10 cellular contexts compared by ENCODE assay signal in the genomic region with DNA sequence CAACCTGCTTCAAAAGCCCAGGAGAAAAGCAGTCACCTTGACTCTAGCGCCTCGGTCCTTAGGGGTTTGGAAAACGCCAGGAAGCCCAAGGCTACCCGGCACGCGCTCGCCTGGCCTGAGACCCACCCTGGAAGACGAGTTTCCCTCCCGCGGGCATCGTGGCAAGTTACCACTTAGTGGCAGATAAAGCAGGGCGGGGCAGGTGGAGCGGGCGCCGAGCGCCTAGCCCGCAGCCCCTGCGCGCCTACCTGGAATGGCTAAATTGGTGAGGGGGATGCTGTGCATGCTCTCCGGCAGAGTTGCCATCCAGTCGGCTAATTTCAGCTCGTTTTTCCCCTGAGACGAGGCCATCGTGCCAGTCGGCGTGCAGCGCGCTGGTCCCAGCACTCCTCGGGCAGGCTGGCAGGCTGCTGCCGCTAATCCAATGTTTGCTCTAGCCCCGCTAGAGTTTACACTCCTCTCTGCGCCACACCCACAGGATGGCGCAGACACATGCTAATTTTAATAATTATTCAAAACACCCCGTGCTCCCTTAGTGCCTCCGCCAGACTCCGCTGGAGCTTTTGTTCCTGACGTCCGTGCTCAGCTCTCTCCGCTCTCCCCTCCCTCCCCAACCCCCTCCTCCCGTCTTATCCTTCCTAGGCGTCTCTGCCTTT. TPM values are rescaled to one million over a fixed set of nuclear protein-coding genes. Genes with fewer than 3 reads are reported as not detected.
DNase-seq lines count a peak whose midpoint lies in the region; ATAC-seq and TF ChIP-seq lines count a peak whose summit lies in the region.
"Had no signal": no experiment of that assay in that cellular context is flagged by ENCODE, and none has a peak within 500 bp of the region (broad histone marks: within the 10 kb centered on the region; RNA-seq: fewer than 3 reads in every experiment).

A gene with protein sequence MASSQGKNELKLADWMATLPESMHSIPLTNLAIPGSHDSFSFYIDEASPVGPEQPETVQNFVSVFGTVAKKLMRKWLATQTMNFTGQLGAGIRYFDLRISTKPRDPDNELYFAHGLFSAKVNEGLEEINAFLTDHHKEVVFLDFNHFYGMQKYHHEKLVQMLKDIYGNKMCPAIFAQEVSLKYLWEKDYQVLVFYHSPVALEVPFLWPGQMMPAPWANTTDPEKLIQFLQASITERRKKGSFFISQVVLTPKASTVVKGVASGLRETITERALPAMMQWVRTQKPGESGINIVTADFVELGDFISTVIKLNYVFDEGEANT (minus strand): TSS at position 426 of the 656 bp plus-strand sequence. CDS start 75 bp downstream, at position 351.

- TF ChIP-seq CTCF in WERI-Rb-1 (IDR thresholded peaks at IDR 0.05; ENCODE audit: low read depth, low read length), result no peak

- no peak within 1 kb of the TSS for H3K27ac ChIP-seq in WERI-Rb-1
- no peak within 1 kb of the TSS for H3K27ac ChIP-seq in iPS DF 6.9 (ENCODE audit: low read length)
- H3K27ac ChIP-seq: epithelial cell of prostate had no signal

- H3K27ac Mint-ChIP-seq in stimulated activated naive CD8-positive, alpha-beta T cell treated with anti-CD3 and anti-CD28 coated beads, Interleukin-15, amount 100 ng/mL, for 72 hours, result no peak within 1 kb of the TSS

- DNase-seq in LoVo (ENCODE audit: low spot score) (peak; percentile 13), WERI-Rb-1 (peak; percentile 39), iPS DF 6.9 (ENCODE audit: low read depth, low spot score) (no peak)
- no peak for DNase-seq in stimulated activated naive CD8-positive, alpha-beta T cell treated with anti-CD3 and anti-CD28 coated beads, Interleukin-15, amount 100 ng/mL, for 72 hours

- WGBS in iPS DF 6.9 (ENCODE audit: insufficient coverage, insufficient read length), result no CpG with 5 or more reads among the region's 41 CpGs

- H3K9me3 Mint-ChIP-seq in stimulated activated naive CD8-positive, alpha-beta T cell treated with anti-CD3 and anti-CD28 coated beads, Interleukin-15, amount 100 ng/mL, for 72 hours, result peaks cover 0 to 7% of the 10 kb centered on the region in 2 donors

- ATAC-seq in GM18861 (IDR thresholded peaks at IDR 0.05; ENCODE audit: unreplicated experiment), result no peak
- ATAC-seq in GM21529 (IDR thresholded peaks at IDR 0.05; ENCODE audit: unreplicated experiment), result no peak
- no peak for ATAC-seq in stimulated activated naive CD8-positive, alpha-beta T cell treated with anti-CD3 and anti-CD28 coated beads, Interleukin-15, amount 100 ng/mL, for 72 hours
- ATAC-seq in GM21825 (IDR thresholded peaks at IDR 0.05; ENCODE audit: unreplicated experiment), result no peak

- no peaks in the 10 kb centered on the region for H3K4me1 Mint-ChIP-seq in stimulated activated naive CD8-positive, alpha-beta T cell treated with anti-CD3 and anti-CD28 coated beads, Interleukin-15, amount 100 ng/mL, for 72 hours

- no peak within 1 kb of the TSS for H3K9ac ChIP-seq in skeletal muscle satellite cell (ENCODE audit: low read depth, low read length)

- H3K9me3 ChIP-seq in WERI-Rb-1 (ENCODE audit: severe bottlenecking) (no peaks in the 10 kb centered on the region), iPS DF 6.9 (ENCODE audit: control insufficient read depth, insufficient read depth, low read length) (no peaks in the 10 kb centered on the region), skeletal muscle satellite cell (replicated peaks; ENCODE audit: low read length) (no peaks in the 10 kb centered on the region)

- peaks cover 31% of the 10 kb centered on the region for H3K27me3 Mint-ChIP-seq in stimulated activated naive CD8-positive, alpha-beta T cell treated with anti-CD3 and anti-CD28 coated beads, Interleukin-15, amount 100 ng/mL, for 72 hours

- H3K4me3 Mint-ChIP-seq in stimulated activated naive CD8-positive, alpha-beta T cell treated with anti-CD3 and anti-CD28 coated beads, Interleukin-15, amount 100 ng/mL, for 72 hours, result no peak within 1 kb of the TSS

- H3K27me3 ChIP-seq in WERI-Rb-1 (ENCODE audit: insufficient read depth, low read depth, severe bottlenecking) (peaks cover 9% of the 10 kb centered on the region), iPS DF 6.9 (ENCODE audit: control insufficient read depth, insufficient read depth, low read length) (peaks cover 12% of the 10 kb centered on the region; the same call in 1 of the 2 replicates), skeletal muscle satellite cell (ENCODE audit: control insufficient read depth, insufficient read depth, low read length) (peaks cover 40% of the 10 kb centered on the region)

- peak within 1 kb of the TSS; percentile 81 for H3K4me2 ChIP-seq in skeletal muscle satellite cell (ENCODE audit: low read length)

- H3K36me3 ChIP-seq in WERI-Rb-1, result no peaks in the 10 kb centered on the region
- H3K36me3 ChIP-seq in iPS DF 6.9 (ENCODE audit: control insufficient read depth, insufficient read depth, low read length), result no peaks in the 10 kb centered on the region
- H3K36me3 ChIP-seq in skeletal muscle satellite cell (ENCODE audit: insufficient read depth, low read length), result no peaks in the 10 kb centered on the region

- no peaks in the 10 kb centered on the region for H3K4me1 ChIP-seq in iPS DF 6.9 (ENCODE audit: control insufficient read depth, insufficient read depth, low read length)
- H3K4me1 ChIP-seq in skeletal muscle satellite cell (ENCODE audit: control insufficient read depth, insufficient read depth, low read length), result peaks cover 6% of the 10 kb centered on the region

- H3K4me3 ChIP-seq in WERI-Rb-1 (ENCODE audit: low read depth, low read length) (peak within 1 kb of the TSS; percentile 55), iPS DF 6.9 (ENCODE audit: low read length) (peak within 1 kb of the TSS; percentile 67), skeletal muscle satellite cell (ENCODE audit: low read length) (peak within 1 kb of the TSS; percentile 67)

RNA-seq across cellular contexts. Expression of the gene that starts here (rescaled TPM):
- total RNA-seq in skeletal muscle satellite cell (2012; rRNA removed), result under 0.01 TPM in 2 replicates
- total RNA-seq: HT1080 had no signal

Comparison
In these comparisons a context has a peak if more than half of its experiments do, and no peak if none do; other contexts are left out.
1. DNase-seq: peak in LoVo (single experiment) and WERI-Rb-1 (single experiment); none in iPS DF 6.9 (single experiment) and stimulated activated naive CD8-positive, alpha-beta T cell treated with anti-CD3 and anti-CD28 coated beads, Interleukin-15, amount 100 ng/mL, for 72 hours (0 of 2).
2. Peak in every context shown above with its lines, with median percentiles within 50 percentile points of each other: H3K4me3 ChIP-seq.